Comparison of ENCODE assay signal across 1 cellular context in the genomic region with DNA sequence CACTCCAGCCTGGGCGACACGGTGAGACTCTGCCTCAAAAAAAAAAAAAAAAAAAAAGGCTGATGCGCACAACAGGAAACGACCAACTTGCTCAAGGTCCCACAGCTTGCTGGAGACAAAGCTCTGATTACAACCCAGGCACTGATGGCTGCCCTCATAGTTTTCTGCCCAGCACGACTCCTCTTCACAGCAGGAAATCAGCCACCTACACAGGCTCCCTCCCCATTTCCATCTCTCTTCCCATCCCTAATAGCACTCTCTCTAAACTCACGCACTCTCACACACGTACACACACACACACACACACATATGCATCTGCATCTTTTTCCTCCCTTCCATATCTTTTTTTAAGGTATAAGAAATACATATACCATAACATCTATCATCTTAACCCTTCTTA.
TF ChIP-seq lines count a peak whose summit lies in the region.

No MANE protein-coding gene starts in this region.

TF ChIP-seq in GM23338, 12 proteins besides CTCF, POLR2A, EP300 and RAD21 (continued from another document):
- TF ChIP-seq, protein P1, sequence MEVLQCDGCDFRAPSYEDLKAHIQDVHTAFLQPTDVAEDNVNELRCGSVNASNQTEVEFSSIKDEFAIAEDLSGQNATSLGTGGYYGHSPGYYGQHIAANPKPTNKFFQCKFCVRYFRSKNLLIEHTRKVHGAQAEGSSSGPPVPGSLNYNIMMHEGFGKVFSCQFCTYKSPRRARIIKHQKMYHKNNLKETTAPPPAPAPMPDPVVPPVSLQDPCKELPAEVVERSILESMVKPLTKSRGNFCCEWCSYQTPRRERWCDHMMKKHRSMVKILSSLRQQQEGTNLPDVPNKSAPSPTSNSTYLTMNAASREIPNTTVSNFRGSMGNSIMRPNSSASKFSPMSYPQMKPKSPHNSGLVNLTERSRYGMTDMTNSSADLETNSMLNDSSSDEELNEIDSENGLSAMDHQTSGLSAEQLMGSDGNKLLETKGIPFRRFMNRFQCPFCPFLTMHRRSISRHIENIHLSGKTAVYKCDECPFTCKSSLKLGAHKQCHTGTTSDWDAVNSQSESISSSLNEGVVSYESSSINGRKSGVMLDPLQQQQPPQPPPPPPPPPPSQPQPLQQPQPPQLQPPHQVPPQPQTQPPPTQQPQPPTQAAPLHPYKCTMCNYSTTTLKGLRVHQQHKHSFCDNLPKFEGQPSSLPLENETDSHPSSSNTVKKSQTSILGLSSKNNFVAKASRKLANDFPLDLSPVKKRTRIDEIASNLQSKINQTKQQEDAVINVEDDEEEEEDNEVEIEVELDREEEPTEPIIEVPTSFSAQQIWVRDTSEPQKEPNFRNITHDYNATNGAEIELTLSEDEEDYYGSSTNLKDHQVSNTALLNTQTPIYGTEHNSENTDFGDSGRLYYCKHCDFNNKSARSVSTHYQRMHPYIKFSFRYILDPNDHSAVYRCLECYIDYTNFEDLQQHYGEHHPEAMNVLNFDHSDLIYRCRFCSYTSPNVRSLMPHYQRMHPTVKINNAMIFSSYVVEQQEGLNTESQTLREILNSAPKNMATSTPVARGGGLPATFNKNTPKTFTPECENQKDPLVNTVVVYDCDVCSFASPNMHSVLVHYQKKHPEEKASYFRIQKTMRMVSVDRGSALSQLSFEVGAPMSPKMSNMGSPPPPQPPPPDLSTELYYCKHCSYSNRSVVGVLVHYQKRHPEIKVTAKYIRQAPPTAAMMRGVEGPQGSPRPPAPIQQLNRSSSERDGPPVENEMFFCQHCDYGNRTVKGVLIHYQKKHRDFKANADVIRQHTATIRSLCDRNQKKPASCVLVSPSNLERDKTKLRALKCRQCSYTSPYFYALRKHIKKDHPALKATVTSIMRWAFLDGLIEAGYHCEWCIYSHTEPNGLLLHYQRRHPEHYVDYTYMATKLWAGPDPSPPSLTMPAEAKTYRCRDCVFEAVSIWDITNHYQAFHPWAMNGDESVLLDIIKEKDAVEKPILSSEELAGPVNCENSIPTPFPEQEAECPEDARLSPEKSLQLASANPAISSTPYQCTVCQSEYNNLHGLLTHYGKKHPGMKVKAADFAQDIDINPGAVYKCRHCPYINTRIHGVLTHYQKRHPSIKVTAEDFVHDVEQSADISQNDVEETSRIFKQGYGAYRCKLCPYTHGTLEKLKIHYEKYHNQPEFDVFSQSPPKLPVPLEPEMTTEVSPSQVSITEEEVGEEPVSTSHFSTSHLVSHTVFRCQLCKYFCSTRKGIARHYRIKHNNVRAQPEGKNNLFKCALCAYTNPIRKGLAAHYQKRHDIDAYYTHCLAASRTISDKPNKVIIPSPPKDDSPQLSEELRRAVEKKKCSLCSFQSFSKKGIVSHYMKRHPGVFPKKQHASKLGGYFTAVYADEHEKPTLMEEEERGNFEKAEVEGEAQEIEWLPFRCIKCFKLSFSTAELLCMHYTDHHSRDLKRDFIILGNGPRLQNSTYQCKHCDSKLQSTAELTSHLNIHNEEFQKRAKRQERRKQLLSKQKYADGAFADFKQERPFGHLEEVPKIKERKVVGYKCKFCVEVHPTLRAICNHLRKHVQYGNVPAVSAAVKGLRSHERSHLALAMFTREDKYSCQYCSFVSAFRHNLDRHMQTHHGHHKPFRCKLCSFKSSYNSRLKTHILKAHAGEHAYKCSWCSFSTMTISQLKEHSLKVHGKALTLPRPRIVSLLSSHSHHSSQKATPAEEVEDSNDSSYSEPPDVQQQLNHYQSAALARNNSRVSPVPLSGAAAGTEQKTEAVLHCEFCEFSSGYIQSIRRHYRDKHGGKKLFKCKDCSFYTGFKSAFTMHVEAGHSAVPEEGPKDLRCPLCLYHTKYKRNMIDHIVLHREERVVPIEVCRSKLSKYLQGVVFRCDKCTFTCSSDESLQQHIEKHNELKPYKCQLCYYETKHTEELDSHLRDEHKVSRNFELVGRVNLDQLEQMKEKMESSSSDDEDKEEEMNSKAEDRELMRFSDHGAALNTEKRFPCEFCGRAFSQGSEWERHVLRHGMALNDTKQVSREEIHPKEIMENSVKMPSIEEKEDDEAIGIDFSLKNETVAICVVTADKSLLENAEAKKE (CRISPR knock-in tag; IDR thresholded peaks at IDR 0.05) = no peak
- TF ChIP-seq, protein P2, sequence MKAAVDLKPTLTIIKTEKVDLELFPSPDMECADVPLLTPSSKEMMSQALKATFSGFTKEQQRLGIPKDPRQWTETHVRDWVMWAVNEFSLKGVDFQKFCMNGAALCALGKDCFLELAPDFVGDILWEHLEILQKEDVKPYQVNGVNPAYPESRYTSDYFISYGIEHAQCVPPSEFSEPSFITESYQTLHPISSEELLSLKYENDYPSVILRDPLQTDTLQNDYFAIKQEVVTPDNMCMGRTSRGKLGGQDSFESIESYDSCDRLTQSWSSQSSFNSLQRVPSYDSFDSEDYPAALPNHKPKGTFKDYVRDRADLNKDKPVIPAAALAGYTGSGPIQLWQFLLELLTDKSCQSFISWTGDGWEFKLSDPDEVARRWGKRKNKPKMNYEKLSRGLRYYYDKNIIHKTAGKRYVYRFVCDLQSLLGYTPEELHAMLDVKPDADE (IDR thresholded peaks at IDR 0.05) = no peak
- TF ChIP-seq, protein P3, sequence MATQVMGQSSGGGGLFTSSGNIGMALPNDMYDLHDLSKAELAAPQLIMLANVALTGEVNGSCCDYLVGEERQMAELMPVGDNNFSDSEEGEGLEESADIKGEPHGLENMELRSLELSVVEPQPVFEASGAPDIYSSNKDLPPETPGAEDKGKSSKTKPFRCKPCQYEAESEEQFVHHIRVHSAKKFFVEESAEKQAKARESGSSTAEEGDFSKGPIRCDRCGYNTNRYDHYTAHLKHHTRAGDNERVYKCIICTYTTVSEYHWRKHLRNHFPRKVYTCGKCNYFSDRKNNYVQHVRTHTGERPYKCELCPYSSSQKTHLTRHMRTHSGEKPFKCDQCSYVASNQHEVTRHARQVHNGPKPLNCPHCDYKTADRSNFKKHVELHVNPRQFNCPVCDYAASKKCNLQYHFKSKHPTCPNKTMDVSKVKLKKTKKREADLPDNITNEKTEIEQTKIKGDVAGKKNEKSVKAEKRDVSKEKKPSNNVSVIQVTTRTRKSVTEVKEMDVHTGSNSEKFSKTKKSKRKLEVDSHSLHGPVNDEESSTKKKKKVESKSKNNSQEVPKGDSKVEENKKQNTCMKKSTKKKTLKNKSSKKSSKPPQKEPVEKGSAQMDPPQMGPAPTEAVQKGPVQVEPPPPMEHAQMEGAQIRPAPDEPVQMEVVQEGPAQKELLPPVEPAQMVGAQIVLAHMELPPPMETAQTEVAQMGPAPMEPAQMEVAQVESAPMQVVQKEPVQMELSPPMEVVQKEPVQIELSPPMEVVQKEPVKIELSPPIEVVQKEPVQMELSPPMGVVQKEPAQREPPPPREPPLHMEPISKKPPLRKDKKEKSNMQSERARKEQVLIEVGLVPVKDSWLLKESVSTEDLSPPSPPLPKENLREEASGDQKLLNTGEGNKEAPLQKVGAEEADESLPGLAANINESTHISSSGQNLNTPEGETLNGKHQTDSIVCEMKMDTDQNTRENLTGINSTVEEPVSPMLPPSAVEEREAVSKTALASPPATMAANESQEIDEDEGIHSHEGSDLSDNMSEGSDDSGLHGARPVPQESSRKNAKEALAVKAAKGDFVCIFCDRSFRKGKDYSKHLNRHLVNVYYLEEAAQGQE (IDR thresholded peaks at IDR 0.05; ENCODE audit: unreplicated experiment) = no peak
- no peak for TF ChIP-seq CREB1 (CRISPR knock-in tag; IDR thresholded peaks at IDR 0.05; ENCODE audit: low read depth)
